13 cellular contexts compared by ENCODE assay signal in genomic region chr9:6575324-6575758, GRCh38.
DNase-seq lines count a peak whose midpoint lies in the region; ATAC-seq and TF ChIP-seq lines count a peak whose summit lies in the region.
"Had no signal": no experiment of that assay in that cellular context is flagged by ENCODE, and none has a peak within 500 bp of the region (broad histone marks: within the 10 kb centered on the region; RNA-seq: fewer than 3 reads in every experiment).

No MANE protein-coding gene starts in this region.

- intact Hi-C loops in ascending aorta (cut with DNase I): no loop called here

- no peaks in the 10 kb centered on the region for H3F3A ChIP-seq in SU-DHL-6 (ENCODE audit: insufficient read depth)

- H3K4me3 ChIP-seq in SU-DHL-6 (ENCODE audit: insufficient read depth, low read length, poor library complexity, severe bottlenecking): no peak overlapping the region
- H3K4me3 ChIP-seq in ascending aorta: no peak overlapping the region

- no peak for TF ChIP-seq CTCF in SU-DHL-6 (IDR thresholded peaks at IDR 0.05; ENCODE audit: insufficient read depth, low read length, poor library complexity, severe bottlenecking)
- TF ChIP-seq CTCF in ascending aorta (IDR thresholded peaks at IDR 0.05): no peak

- H3K9me3 ChIP-seq in SU-DHL-6 (ENCODE audit: insufficient read depth, low read length): no peaks in the 10 kb centered on the region
- H3K9me3 ChIP-seq in ascending aorta: no peaks in the 10 kb centered on the region
- H3K9me3 ChIP-seq: Caco-2 had no signal

- no peaks in the 10 kb centered on the region for H4K20me1 ChIP-seq in SU-DHL-6 (ENCODE audit: low read depth, low read length)

- no peaks in the 10 kb centered on the region for H3K4me1 ChIP-seq in ascending aorta
- H3K4me1 ChIP-seq: Caco-2 had no signal

- H3K9ac ChIP-seq in SU-DHL-6 (ENCODE audit: low read length): no peak overlapping the region

- H3K36me3 ChIP-seq in SU-DHL-6 (ENCODE audit: low read length): no peaks in the 10 kb centered on the region
- no peaks in the 10 kb centered on the region for H3K36me3 ChIP-seq in ascending aorta
- H3K36me3 ChIP-seq: WERI-Rb-1 had no signal

- no peak for DNase-seq in stimulated activated CD8-positive, alpha-beta memory T cell treated with anti-CD3 and anti-CD28 coated beads, Interleukin-4, amount 100 ng/mL, for 48 hours
- DNase-seq in C1 segment of cervical spinal cord (lab: John Stamatoyannopoulos, UW) (no peak), ascending aorta (ENCODE audit: low spot score in 2 of 2) (no peak), HCEC 1CT (no peak)
- DNase-seq: activated naive CD4-positive, alpha-beta T cell treated with Interleukin-2 at 50 U/mL for 16 hours; Caco-2; naive thymus-derived CD4-positive, alpha-beta T cell; stimulated activated CD4-positive, alpha-beta T cell treated with anti-CD3 and anti-CD28 coated beads, Interleukin-12 subunit alpha, Interleukin-12 subunit beta, amount 100 ng/mL, for 4 hours; WERI-Rb-1 had no signal

- H2AFZ ChIP-seq in SU-DHL-6 (ENCODE audit: low read depth, low read length, severe bottlenecking): no peak overlapping the region

- H3K27ac ChIP-seq in SU-DHL-6 (ENCODE audit: low read depth, low read length) (no peak overlapping the region), ascending aorta (no peak overlapping the region)
- H3K27ac ChIP-seq: WERI-Rb-1 had no signal

- ATAC-seq in GM18520 (IDR thresholded peaks at IDR 0.05; ENCODE audit: unreplicated experiment) (peak; percentile 87), GM21515 (IDR thresholded peaks at IDR 0.05; ENCODE audit: unreplicated experiment) (peak; percentile 83), HG03108 (IDR thresholded peaks at IDR 0.05; ENCODE audit: unreplicated experiment) (peak; percentile 83)
- ATAC-seq: naive thymus-derived CD4-positive, alpha-beta T cell had no signal

- no peaks in the 10 kb centered on the region for H3K9me2 ChIP-seq in SU-DHL-6 (replicated peaks; ENCODE audit: insufficient read depth, low read length)

- peak overlapping the region; percentile 43 for H3K4me2 ChIP-seq in SU-DHL-6 (ENCODE audit: low read depth, low read length, poor library complexity, severe bottlenecking)

- H3K27me3 ChIP-seq in SU-DHL-6 (ENCODE audit: low read length): 0 out of 2 replicates have a peak, but pooled peaks cover 2% of the 10 kb centered on the region
- no peaks in the 10 kb centered on the region for H3K27me3 ChIP-seq in ascending aorta

- H3K79me2 ChIP-seq in SU-DHL-6 (ENCODE audit: insufficient read depth, low read length): no peaks in the 10 kb centered on the region
